Comparison of ENCODE assay signal across 24 cellular contexts in genomic region chr22:27663031-27663367, GRCh38.
DNase-seq lines count a peak whose midpoint lies in the region; ATAC-seq, FAIRE-seq and TF ChIP-seq lines count a peak whose summit lies in the region.
"Had no signal": no experiment of that assay in that cellular context is flagged by ENCODE, and none has a peak within 500 bp of the region (broad histone marks: within the 10 kb centered on the region; RNA-seq: fewer than 3 reads in every experiment).

No MANE protein-coding gene starts in this region.

- H4K5ac ChIP-seq in H1 (ENCODE audit: insufficient read length, low read depth, low read length), result no peak overlapping the region

- no peak for FAIRE-seq in H1 (lab: Jason Lieb, UNC)
- FAIRE-seq: GM12878, RCC 7860 had no signal

- H3K4ac ChIP-seq in H1 (replicated peaks; ENCODE audit: insufficient read length, low read depth, low read length), result no peak overlapping the region

- H3K27ac Mint-ChIP-seq in neural crest cell (ENCODE audit: unreplicated experiment) (peak overlapping the region; percentile 68), type B pancreatic cell (peak overlapping the region; percentile 62)
- H3K27ac Mint-ChIP-seq: activated naive CD4-positive, alpha-beta T cell treated with anti-CD3 and anti-CD28 coated beads, Interleukin-2, amount 10 ng/mL, durations not matched to agents 7 days and 5 days; stimulated activated memory B cell treated with anti-CD40 and anti-IgM and Interleukin-4, amounts not matched to agents 10 μg/mL and 1 μg/mL and 100 μg/mL, for 72 hours had no signal

- H3K4me3 Mint-ChIP-seq in neural crest cell, result no peak overlapping the region
- no peak overlapping the region for H3K4me3 Mint-ChIP-seq in type B pancreatic cell
- H3K4me3 Mint-ChIP-seq: activated naive CD4-positive, alpha-beta T cell treated with anti-CD3 and anti-CD28 coated beads, Interleukin-2, amount 10 ng/mL, durations not matched to agents 7 days and 5 days; stimulated activated memory B cell treated with anti-CD40 and anti-IgM and Interleukin-4, amounts not matched to agents 10 μg/mL and 1 μg/mL and 100 μg/mL, for 72 hours had no signal

- H3K36me3 ChIP-seq in right atrium auricular region (no peaks in the 10 kb centered on the region), H1 (ENCODE audit: control insufficient read depth in 2 of 4, insufficient read depth in 4 of 4, low read length in 3 of 4) (no peaks in the 10 kb centered on the region)
- H3K36me3 ChIP-seq: HAP-1, left lung, prostate gland, suprapubic skin, uterus had no signal

- CTCF ChIA-PET in H1 (lab: Charles Lee; ENCODE audit: partially characterized antibody), result interaction anchor here (9.5 kb wide), 1 partner anchor 18 kb away, joined by 57 read pairs; no protein-coding TSS in a partner anchor

- H3K9me3 ChIP-seq in right atrium auricular region (peaks cover 3 to 5% of the 10 kb centered on the region in 2 donors), H1 (ENCODE audit: insufficient read depth in 2 of 2, low read depth in 1 of 2, low read length in 1 of 2) (peaks cover 0 to 5% of the 10 kb centered on the region in 2 experiments; a peak in 2 of 4 replicates)
- H3K9me3 ChIP-seq: prostate gland, suprapubic skin, uterus had no signal

- H2BK20ac ChIP-seq in H1 (ENCODE audit: low read length), result no peak overlapping the region

- H3K9me3 Mint-ChIP-seq in neural crest cell (peaks cover 5% of the 10 kb centered on the region), type B pancreatic cell (peaks cover 8% of the 10 kb centered on the region)

- H3K4me3 ChIP-seq in right atrium auricular region (no peak overlapping the region), H1 (ENCODE audit: extremely low read depth in 1 of 4, insufficient read depth in 2 of 4, low read depth in 3 of 4, low read length in 4 of 4) (no peak overlapping the region)
- H3K4me3 ChIP-seq: GM12878, HAP-1, left lung, prostate gland, suprapubic skin, uterus had no signal

- H4K91ac ChIP-seq in H1 (replicated peaks; ENCODE audit: insufficient read length, low read length), result peak overlapping the region; percentile 45

- H3K23ac ChIP-seq in H1 (ENCODE audit: insufficient read length), result no peak overlapping the region

- H2BK120ac ChIP-seq in H1 (replicated peaks; ENCODE audit: low read depth, low read length), result no peak overlapping the region

- TF ChIP-seq POLR2A in H1 (IDR thresholded peaks at IDR 0.05; ENCODE audit: control extremely low read depth in 1 of 2, low read depth in 2 of 2, low read length in 2 of 2), result no peak

- H3K9ac ChIP-seq in H1 (replicated peaks in 1 of 4; ENCODE audit: extremely low read depth in 1 of 4, low read depth in 3 of 4, low read length in 3 of 4), result no peak overlapping the region

- H3K27me3 ChIP-seq in right atrium auricular region, result no peaks in the 10 kb centered on the region
- no peaks in the 10 kb centered on the region for H3K27me3 ChIP-seq in H1 (replicated peaks in 1 of 4; ENCODE audit: control insufficient read depth in 3 of 4, extremely low read depth in 1 of 4, insufficient read depth in 3 of 4, low read length in 3 of 4)
- H3K27me3 ChIP-seq: left lung, suprapubic skin, uterus had no signal

- no peak overlapping the region for H3K4me2 ChIP-seq in H1 (ENCODE audit: insufficient read depth in 1 of 2, low read depth in 2 of 2, low read length in 2 of 2)

- H4K8ac ChIP-seq in H1 (ENCODE audit: extremely low read depth, insufficient read depth, low read length), result peak overlapping the region; percentile 58; the same call in 1 of the 2 replicates

- no peak overlapping the region for H2AFZ ChIP-seq in H1 (ENCODE audit: low read length)

- H3K4me1 ChIP-seq in right atrium auricular region (peaks cover 0 to 27% of the 10 kb centered on the region in 2 donors), H1 (replicated peaks in 1 of 4; ENCODE audit: control insufficient read depth in 3 of 4, insufficient read depth in 4 of 4, low read length in 3 of 4) (peaks cover 0 to 6% (median 0%) of the 10 kb centered on the region in 4 experiments; a peak in 1 of 7 replicates)
- H3K4me1 ChIP-seq: prostate gland, suprapubic skin had no signal

- intact Hi-C loops in cardiac septum (cut with DNase I), result loop anchor here (2.0 kb wide), 1 partner anchor 26 kb away; no protein-coding TSS in a partner anchor

- WGBS in H1 (ENCODE audit: extremely low coverage in 1 of 2, insufficient coverage in 1 of 2, insufficient read length in 1 of 2, insufficient replicate concordance in 2 of 2, low coverage in 1 of 2, low lambda C conversion rate in 2 of 2, missing lambda C conversion rate in 1 of 2), 2 experiments, result 89% methylated on average over 5 of the region's 5 CpGs; no CpG with 5 or more reads in 1 of the 2 experiments

- H3K27ac ChIP-seq in right atrium auricular region (peak overlapping the region; percentile 85 to 92), H1 (ENCODE audit: low read depth, low read length) (no peak overlapping the region)
- H3K27ac ChIP-seq: left lung, prostate gland, suprapubic skin, uterus had no signal

- no peak for TF ChIP-seq RAD21 in H1 (IDR thresholded peaks at IDR 0.05 in 1 of 2, conservative IDR thresholded peaks at IDR 0.05 in 1 of 2; ENCODE audit: low read depth in 2 of 2, low read length in 2 of 2)

- no peak overlapping the region for H2BK15ac ChIP-seq in H1 (ENCODE audit: low read length)

- ATAC-seq in HG03432 (IDR thresholded peaks at IDR 0.05; ENCODE audit: unreplicated experiment), result no peak
- ATAC-seq: GM12878 had no signal

- H3K36me3 Mint-ChIP-seq in neural crest cell (ENCODE audit: low read depth) (peaks cover 5% of the 10 kb centered on the region), type B pancreatic cell (peaks cover 7% of the 10 kb centered on the region)
- H3K36me3 Mint-ChIP-seq: activated naive CD4-positive, alpha-beta T cell treated with anti-CD3 and anti-CD28 coated beads, Interleukin-2, amount 10 ng/mL, durations not matched to agents 7 days and 5 days; stimulated activated memory B cell treated with anti-CD40 and anti-IgM and Interleukin-4, amounts not matched to agents 10 μg/mL and 1 μg/mL and 100 μg/mL, for 72 hours had no signal

- no peak for TF ChIP-seq EP300 in H1 (IDR thresholded peaks at IDR 0.05; ENCODE audit: borderline replicate concordance in 1 of 2, low read depth in 2 of 2, low read length in 2 of 2)

- H2AK5ac ChIP-seq in H1 (ENCODE audit: low read depth, low read length), result 0 out of 2 replicates have a peak overlapping the region, but pooled peaks have one; percentile 10

- TF ChIP-seq CTCF in right atrium auricular region (IDR thresholded peaks at IDR 0.05) (no peak), H1 (IDR thresholded peaks at IDR 0.05; ENCODE audit: control extremely low read depth in 1 of 3, insufficient read depth in 1 of 3, low read depth in 1 of 3, low read length in 3 of 3) (no peak), neural crest cell (conservative IDR thresholded peaks at IDR 0.05) (no peak), type B pancreatic cell (conservative IDR thresholded peaks at IDR 0.05) (no peak)

- POLR2A ChIA-PET in H1 (lab: Charles Lee; ENCODE audit: partially characterized antibody), result no interaction called here

- H3K14ac ChIP-seq in H1 (ENCODE audit: insufficient read length), result no peak overlapping the region

- no peaks in the 10 kb centered on the region for H3K79me2 ChIP-seq in H1 (ENCODE audit: control insufficient read depth in 1 of 2, insufficient read depth in 2 of 2, low read length in 2 of 2)

- H3K4me1 Mint-ChIP-seq in neural crest cell (peaks cover 45% of the 10 kb centered on the region), type B pancreatic cell (ENCODE audit: unreplicated experiment) (peaks cover 34% of the 10 kb centered on the region)
- H3K4me1 Mint-ChIP-seq: activated naive CD4-positive, alpha-beta T cell treated with anti-CD3 and anti-CD28 coated beads, Interleukin-2, amount 10 ng/mL, durations not matched to agents 7 days and 5 days; stimulated activated memory B cell treated with anti-CD40 and anti-IgM and Interleukin-4, amounts not matched to agents 10 μg/mL and 1 μg/mL and 100 μg/mL, for 72 hours had no signal

- no peaks in the 10 kb centered on the region for H3K27me3 Mint-ChIP-seq in neural crest cell (ENCODE audit: low read depth)
- H3K27me3 Mint-ChIP-seq in type B pancreatic cell, result no peaks in the 10 kb centered on the region
- H3K27me3 Mint-ChIP-seq: activated naive CD4-positive, alpha-beta T cell treated with anti-CD3 and anti-CD28 coated beads, Interleukin-2, amount 10 ng/mL, durations not matched to agents 7 days and 5 days had no signal

- H2BK5ac ChIP-seq in H1 (ENCODE audit: low read depth, low read length), result no peak overlapping the region

- H3K18ac ChIP-seq in H1 (ENCODE audit: extremely low read depth, low read length), result peak overlapping the region; percentile 36; the same call in 1 of the 2 replicates

- DNase-seq in right atrium auricular region (ENCODE audit: low spot score) (no peak), cardiac septum (ENCODE audit: low spot score) (no peak), H1 (ENCODE audit: low read depth in 1 of 2, low spot score in 2 of 2) (no peak), neural crest cell (ENCODE audit: low read depth, low spot score) (no peak), type B pancreatic cell (ENCODE audit: extremely low spot score, unreplicated experiment) (no peak), T-helper 1 cell (no peak), NCI-H524 treated with DMSO at 0.1 percent for 48 hours (lab: John Stamatoyannopoulos, UW) (no peak)
- DNase-seq: activated CD4-positive, alpha-beta T cell treated with anti-CD3 and anti-CD28 coated beads for 48 hours; activated naive CD4-positive, alpha-beta T cell treated with anti-CD3 and anti-CD28 coated beads, Interleukin-2, amount 10 ng/mL, durations not matched to agents 7 days and 5 days; activated T-cell treated with anti-CD3 and anti-CD28 coated beads, Interleukin-2, amount 50 U/mL, for 48 hours; left lung; NCI-H1092; NCI-H187; NCI-H2171 treated with DMSO at 0.1 percent for 48 hours; NCI-H526 treated with DMSO at 0.1 percent for 48 hours; stimulated activated CD4-positive, alpha-beta T cell treated with anti-CD3 and anti-CD28 coated beads, Interleukin-4, amount 100 ng/mL, for 1 hour had no signal

- no peaks in the 10 kb centered on the region; the same call in 1 of the 2 replicates for H3K79me1 ChIP-seq in H1 (ENCODE audit: low read depth, low read length)

- no peaks in the 10 kb centered on the region for H4K20me1 ChIP-seq in H1 (replicated peaks in 1 of 2; ENCODE audit: control insufficient read depth in 1 of 2, insufficient read depth in 2 of 2, low read length in 2 of 2)

- H2BK12ac ChIP-seq in H1 (ENCODE audit: low read depth, low read length), result no peak overlapping the region

- H3K23me2 ChIP-seq in H1 (ENCODE audit: low read depth, low read length), result no peaks in the 10 kb centered on the region; the same call in 1 of the 2 replicates

- H3K56ac ChIP-seq in H1 (replicated peaks; ENCODE audit: insufficient read length, low read depth, low read length), result no peak overlapping the region
